Comparison of ENCODE assay signal across 7 cellular contexts in the genomic region with DNA sequence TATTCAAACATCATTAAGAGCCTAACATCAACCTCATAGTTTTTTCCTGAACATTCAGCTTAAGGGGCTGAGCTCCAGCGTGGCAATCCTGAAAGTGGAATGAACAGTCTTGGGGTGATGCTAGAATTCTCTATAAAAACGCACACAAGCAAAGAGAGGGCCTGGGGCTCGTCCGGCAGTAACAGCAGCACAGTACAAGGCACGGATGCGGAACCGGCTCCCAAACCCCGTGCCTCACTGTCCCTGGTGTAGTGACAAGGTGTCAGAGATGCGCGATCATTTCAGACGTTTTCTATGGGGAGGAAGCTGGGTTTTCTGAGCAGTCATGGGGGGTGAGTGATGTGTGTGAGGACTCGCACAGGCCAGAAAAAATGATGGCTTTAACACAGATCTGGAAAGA.
DNase-seq lines count a peak whose midpoint lies in the region; ATAC-seq, FAIRE-seq and TF ChIP-seq lines count a peak whose summit lies in the region.
"Not testable (repeated sequence)": the region's sequence is repeated elsewhere in the genome, so short reads cannot be mapped to it uniquely, and the experiment has no call there.

No MANE protein-coding gene starts in this region.

- H3K27ac ChIP-seq in CD4-positive, CD25-positive, alpha-beta regulatory T cell (ENCODE audit: insufficient read depth, low read length, poor library complexity, severe bottlenecking); upper lobe of right lung: not testable (repeated sequence)

- not testable (repeated sequence) for H3K4me1 ChIP-seq in CD4-positive, CD25-positive, alpha-beta regulatory T cell (ENCODE audit: control insufficient read depth, insufficient read depth, low read length, poor library complexity, severe bottlenecking); upper lobe of right lung

- not testable (repeated sequence) for H3K4me3 Mint-ChIP-seq in CD4-positive, CD25-positive, alpha-beta regulatory T cell; neural crest cell

- not testable (repeated sequence) for H3K4me3 ChIP-seq in CD4-positive, CD25-positive, alpha-beta regulatory T cell (ENCODE audit: low read depth, low read length); bronchial epithelial cell (ENCODE audit: low read depth, low read length); upper lobe of right lung

- not testable (repeated sequence) for H3K27me3 ChIP-seq in CD4-positive, CD25-positive, alpha-beta regulatory T cell (ENCODE audit: control insufficient read depth, insufficient read depth, low read length); bronchial epithelial cell (ENCODE audit: control insufficient read depth, insufficient read depth, low read length); upper lobe of right lung

- peak; percentile 87 for FAIRE-seq in bronchial epithelial cell (lab: Jason Lieb, UNC)

- H3K36me3 Mint-ChIP-seq in CD4-positive, CD25-positive, alpha-beta regulatory T cell, result peaks cover 23% of the 10 kb centered on the region
- not testable (repeated sequence) for H3K36me3 Mint-ChIP-seq in neural crest cell (ENCODE audit: low read depth)

- not testable (repeated sequence) for TF ChIP-seq CTCF in bronchial epithelial cell (IDR thresholded peaks at IDR 0.05; ENCODE audit: insufficient read depth, low read length, severe bottlenecking); neural crest cell (conservative IDR thresholded peaks at IDR 0.05); upper lobe of right lung (IDR thresholded peaks at IDR 0.05)

- H3K9me3 Mint-ChIP-seq in CD4-positive, CD25-positive, alpha-beta regulatory T cell; neural crest cell: not testable (repeated sequence)

- not testable (repeated sequence) for H3K36me3 ChIP-seq in CD4-positive, CD25-positive, alpha-beta regulatory T cell (ENCODE audit: control insufficient read depth, insufficient read depth, low read length); bronchial epithelial cell (ENCODE audit: control insufficient read depth, insufficient read depth, low read length); upper lobe of right lung

- not testable (repeated sequence) for H3K9me3 ChIP-seq in CD4-positive, CD25-positive, alpha-beta regulatory T cell (ENCODE audit: control insufficient read depth in 2 of 2, low read length in 2 of 2); upper lobe of right lung

- ATAC-seq in CD4-positive, CD25-positive, alpha-beta regulatory T cell (ENCODE audit: low read depth in 2 of 2); upper lobe of right lung: not testable (repeated sequence)
- peak; percentile 18 for ATAC-seq in sciatic nerve

- not testable (repeated sequence) for H3K27me3 Mint-ChIP-seq in CD4-positive, CD25-positive, alpha-beta regulatory T cell; neural crest cell (ENCODE audit: low read depth)

- not testable (repeated sequence) for DNase-seq in CD4-positive, CD25-positive, alpha-beta regulatory T cell; bronchial epithelial cell (ENCODE audit: low read depth); neural crest cell (ENCODE audit: low read depth, low spot score); sciatic nerve (ENCODE audit: low spot score)
- DNase-seq in islet precursor cell, result peak; percentile 19
- DNase-seq in mesenteric fat pad (ENCODE audit: low spot score), result peak; percentile 67
- DNase-seq in upper lobe of right lung, result peak; percentile 12

- not testable (repeated sequence) for H3K4me1 Mint-ChIP-seq in CD4-positive, CD25-positive, alpha-beta regulatory T cell; neural crest cell

- intact Hi-C loops in sciatic nerve (cut with DNase I); upper lobe of right lung (cut with DNase I): not testable (repeated sequence)

- H3K27ac Mint-ChIP-seq in CD4-positive, CD25-positive, alpha-beta regulatory T cell, result peak overlapping the region in 2 of 3 donors; percentile 55 to 68
- H3K27ac Mint-ChIP-seq in neural crest cell (ENCODE audit: unreplicated experiment), result peak overlapping the region; percentile 57
